Comparison of ENCODE assay signal across 14 cellular contexts in the genomic region with DNA sequence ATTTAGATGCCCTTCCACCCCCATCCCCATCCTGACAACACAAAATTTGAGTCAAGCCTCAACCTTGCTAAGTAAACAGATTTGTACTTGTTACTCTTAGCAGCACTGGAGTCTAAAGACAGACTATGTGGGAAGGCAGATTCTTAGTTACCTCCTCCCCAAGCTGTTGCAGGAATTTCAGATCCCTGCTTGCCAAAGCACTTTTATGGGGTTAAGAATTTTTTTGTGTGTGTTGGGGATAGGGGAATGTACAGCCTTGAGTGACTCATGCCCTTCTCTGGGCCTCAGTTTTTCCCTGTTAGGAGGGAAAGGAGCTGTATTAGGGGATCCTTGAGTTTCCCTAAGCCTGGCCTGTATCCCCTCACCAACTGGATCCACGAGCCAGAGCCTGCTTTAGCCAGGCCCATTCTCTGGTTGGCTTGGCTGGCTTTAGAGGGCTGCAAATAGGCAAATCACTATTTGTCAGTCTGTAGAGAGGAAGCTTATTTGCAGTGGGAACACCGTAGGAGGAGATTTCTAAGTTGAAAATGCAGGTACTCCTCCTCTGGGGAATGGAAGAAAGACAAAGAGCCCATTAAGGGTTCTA. TPM values are rescaled to one million over a fixed set of nuclear protein-coding genes. Genes with fewer than 3 reads are reported as not detected.
DNase-seq lines count a peak whose midpoint lies in the region; ATAC-seq and TF ChIP-seq lines count a peak whose summit lies in the region.
"Had no signal": no experiment of that assay in that cellular context is flagged by ENCODE, and none has a peak within 500 bp of the region (broad histone marks: within the 10 kb centered on the region; RNA-seq: fewer than 3 reads in every experiment).

No MANE protein-coding gene starts in this region.

- peak; percentile 54 for ATAC-seq in left ventricle myocardium superior

- in situ Hi-C loops in astrocyte of the spinal cord (cut with HindIII; ENCODE audit: low sequenced_read_pairs) = no loop called here

- no peak for TF ChIP-seq CTCF in astrocyte of the spinal cord (IDR thresholded peaks at IDR 0.05; ENCODE audit: low read depth, low read length)
- TF ChIP-seq CTCF in colonic mucosa (IDR thresholded peaks at IDR 0.05) = no peak

- H3K27me3 ChIP-seq in skeletal muscle tissue (ENCODE audit: control insufficient read depth in 3 of 3, insufficient read depth in 3 of 3, low read length in 3 of 3) (no peaks in the 10 kb centered on the region), colonic mucosa (no peaks in the 10 kb centered on the region)
- H3K27me3 ChIP-seq: testis had no signal

- DNase-seq in HCEC 1CT (peak; percentile 82), astrocyte of the spinal cord (ENCODE audit: low read depth, low spot score) (peak; percentile 66), left ventricle myocardium superior (no peak), RPMI8226 (no peak), colonic mucosa (no peak), NCI-H1048 (lab: John Stamatoyannopoulos, UW) (no peak)
- DNase-seq in activated CD4-positive, alpha-beta T cell treated with anti-CD3 and anti-CD28 coated beads, Interleukin-2, amount 50 U/mL, for 48 hours = no peak
- DNase-seq: activated effector memory CD4-positive, alpha-beta T cell treated with Interleukin-2 at 50 U/mL for 16 hours; DMS79; effector CD8-positive, alpha-beta T cell; NCI-H2029; occipital lobe; testis had no signal

- intact Hi-C loops in left ventricle myocardium superior (cut with micrococcal nuclease) = no loop called here
- intact Hi-C loops in colonic mucosa (cut with DNase I) = no loop called here

- H3K9ac ChIP-seq in skeletal muscle tissue (ENCODE audit: low read depth in 1 of 3, low read length in 3 of 3) (no peak overlapping the region), colonic mucosa (ENCODE audit: low read depth in 2 of 2, low read length in 2 of 2) (no peak overlapping the region)

- H3K4me3 ChIP-seq in astrocyte of the spinal cord (ENCODE audit: low read depth, low read length) (no peak overlapping the region), skeletal muscle tissue (ENCODE audit: low read length in 3 of 3) (no peak overlapping the region), colonic mucosa (no peak overlapping the region)
- H3K4me3 ChIP-seq: testis had no signal

- H3K4me1 ChIP-seq in skeletal muscle tissue (ENCODE audit: control insufficient read depth in 3 of 3, insufficient read depth in 3 of 3, low read length in 3 of 3) = peaks cover 0 to 17% (median 7%) of the 10 kb centered on the region in 3 donors
- no peaks in the 10 kb centered on the region for H3K4me1 ChIP-seq in colonic mucosa
- H3K4me1 ChIP-seq: testis had no signal

- peak overlapping the region; percentile 15 for H3K27ac ChIP-seq in skeletal muscle tissue (ENCODE audit: low read depth, low read length)
- no peak overlapping the region for H3K27ac ChIP-seq in colonic mucosa
- H3K27ac ChIP-seq: testis had no signal

- H3K36me3 ChIP-seq in skeletal muscle tissue (ENCODE audit: control insufficient read depth in 3 of 3, insufficient read depth in 3 of 3, low read length in 3 of 3) (no peaks in the 10 kb centered on the region), colonic mucosa (no peaks in the 10 kb centered on the region)

- H3K9me3 ChIP-seq in skeletal muscle tissue (ENCODE audit: control insufficient read depth in 3 of 3, low read length in 3 of 3) (no peaks in the 10 kb centered on the region), colonic mucosa (no peaks in the 10 kb centered on the region)
- H3K9me3 ChIP-seq: testis had no signal

RNA-seq across cellular contexts. Expression of gene RNU6-8, which starts 27.7 kb away (rescaled TPM):
- total RNA-seq in left ventricle myocardium superior (not detected), skeletal muscle tissue (not detected), colonic mucosa (not detected)
- total RNA-seq: occipital lobe, testis had no signal

RNA-seq across cellular contexts. Expression of gene RNU6-7, which starts 28.9 kb away (rescaled TPM):
- total RNA-seq in left ventricle myocardium superior (not detected), skeletal muscle tissue (not detected), colonic mucosa (not detected)
- total RNA-seq: occipital lobe, testis had no signal

Comparison
In these comparisons a context has a peak if more than half of its experiments do, and no peak if none do; other contexts are left out.
1. DNase-seq: peak in HCEC 1CT (single experiment) and astrocyte of the spinal cord (single experiment); none in left ventricle myocardium superior (single experiment), RPMI8226 (single experiment), activated CD4-positive, alpha-beta T cell treated with anti-CD3 and anti-CD28 coated beads, Interleukin-2, amount 50 U/mL, for 48 hours (0 of 2), colonic mucosa (single experiment) and NCI-H1048 (single experiment).